ENCODE assay signal across 9 cellular contexts in the genomic region with DNA sequence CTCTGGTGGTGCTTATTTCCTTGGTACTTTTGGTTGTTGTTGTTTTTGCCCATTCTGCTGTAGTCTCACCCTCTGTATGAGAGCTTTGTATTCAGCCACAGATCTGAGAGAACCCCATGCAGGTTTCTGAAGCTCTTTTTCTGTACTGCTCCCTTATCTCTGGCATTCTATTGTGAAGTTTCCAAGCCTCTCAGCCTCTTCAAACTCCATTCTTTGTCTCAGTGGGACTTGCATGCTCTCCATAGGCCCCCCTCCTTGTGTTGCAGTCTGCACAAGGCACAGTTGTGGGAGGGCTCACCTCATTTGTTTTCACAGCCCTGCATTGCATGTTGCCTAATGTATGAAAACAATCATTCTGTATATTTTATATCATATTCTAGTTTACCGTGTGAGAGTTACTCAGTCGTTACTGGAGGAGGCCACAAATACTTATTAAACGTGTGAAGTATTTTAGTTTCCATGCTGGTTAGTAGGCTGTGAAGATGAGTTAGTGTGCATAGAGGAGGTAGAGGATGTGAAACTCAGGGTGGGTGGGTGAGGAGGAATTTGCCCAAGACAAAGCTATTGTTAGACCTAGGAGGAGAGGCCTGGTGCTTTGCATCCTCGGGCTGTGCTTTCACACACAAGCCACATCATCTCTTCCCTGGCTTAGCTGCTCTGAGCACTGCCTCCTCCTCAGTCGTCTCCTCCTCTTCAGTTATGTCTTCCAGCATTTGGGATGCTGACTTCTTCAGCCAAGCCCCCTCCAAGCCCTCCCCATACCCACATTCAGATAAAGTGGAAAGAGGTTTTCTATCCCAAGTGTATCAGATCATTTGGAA. TPM values are rescaled to one million over a fixed set of nuclear protein-coding genes. Genes with fewer than 3 reads are reported as not detected.
A peak's percentile ranks its signal among the peaks of the same experiment; 100 is the strongest.
DNase-seq lines count a peak whose midpoint lies in the region; ATAC-seq and TF ChIP-seq lines count a peak whose summit lies in the region.
"Had no signal": no experiment of that assay in that cellular context is flagged by ENCODE, and none has a peak within 500 bp of the region (broad histone marks: within the 10 kb centered on the region; RNA-seq: fewer than 3 reads in every experiment).

No MANE protein-coding gene starts in this region.

- H3K4me1 Mint-ChIP-seq in T-helper 17 cell, result peaks cover 75% of the 10 kb centered on the region
- peaks cover 35% of the 10 kb centered on the region for H3K4me1 Mint-ChIP-seq in neural progenitor cell
- peaks cover 27% of the 10 kb centered on the region for H3K4me1 Mint-ChIP-seq in nephron progenitor cell

- H3K27ac Mint-ChIP-seq in T-helper 17 cell (peak overlapping the region; percentile 89), neural progenitor cell (peak overlapping the region; percentile 78), nephron progenitor cell (no peak overlapping the region)

- H3K36me3 ChIP-seq in neural progenitor cell (no peaks in the 10 kb centered on the region), left ventricle myocardium inferior (no peaks in the 10 kb centered on the region)

- ATAC-seq in GM19025 (IDR thresholded peaks at IDR 0.05; ENCODE audit: low read depth, unreplicated experiment), result peak; percentile 29
- ATAC-seq in HG02938 (IDR thresholded peaks at IDR 0.05; ENCODE audit: unreplicated experiment), result peak; percentile 28
- ATAC-seq in T-helper 17 cell, result no peak

- H3K27ac ChIP-seq in neural progenitor cell (peak overlapping the region; percentile 84), left ventricle myocardium inferior (replicated peaks) (no peak overlapping the region)

- H3K9me3 ChIP-seq in T-helper 17 cell (ENCODE audit: control insufficient read depth, low read length, poor library complexity, severe bottlenecking) (no peaks in the 10 kb centered on the region), neural progenitor cell (ENCODE audit: low read depth) (no peaks in the 10 kb centered on the region), left ventricle myocardium inferior (replicated peaks) (no peaks in the 10 kb centered on the region)

- H3K9ac ChIP-seq in neural progenitor cell, result no peak overlapping the region

- no peaks in the 10 kb centered on the region for H3K36me3 Mint-ChIP-seq in T-helper 17 cell (ENCODE audit: low read depth)
- H3K36me3 Mint-ChIP-seq in neural progenitor cell, result no peaks in the 10 kb centered on the region
- H3K36me3 Mint-ChIP-seq in nephron progenitor cell (ENCODE audit: low read depth), result no peaks in the 10 kb centered on the region

- intact Hi-C loops in left ventricle myocardium inferior (cut with micrococcal nuclease), result no loop called here

- H3K4me1 ChIP-seq in neural progenitor cell (peaks cover 40% of the 10 kb centered on the region), left ventricle myocardium inferior (peaks cover 8% of the 10 kb centered on the region)

- H3K27me3 Mint-ChIP-seq in T-helper 17 cell (no peaks in the 10 kb centered on the region), neural progenitor cell (ENCODE audit: insufficient read depth, low read depth) (peaks cover 12% of the 10 kb centered on the region), nephron progenitor cell (ENCODE audit: low read depth, poor library complexity) (peaks cover 6% of the 10 kb centered on the region)

- DNase-seq in T-helper 17 cell (no peak), neural progenitor cell (ENCODE audit: low spot score) (peak; percentile 87), NCI-H1694 (lab: John Stamatoyannopoulos, UW) (no peak), hepatic stellate cell (ENCODE audit: low spot score) (no peak), nephron progenitor cell (no peak), left ventricle myocardium inferior (no peak)

- H3K79me2 ChIP-seq in neural progenitor cell (ENCODE audit: low read depth), result no peaks in the 10 kb centered on the region

- peak overlapping the region; percentile 4 for H3K4me3 ChIP-seq in neural progenitor cell
- no peak overlapping the region for H3K4me3 ChIP-seq in left ventricle myocardium inferior

- no peaks in the 10 kb centered on the region for H4K20me1 ChIP-seq in neural progenitor cell (ENCODE audit: low read depth)

- H2AFZ ChIP-seq in neural progenitor cell (replicated peaks), result peak overlapping the region; percentile 26

- H3K9me3 Mint-ChIP-seq in neural progenitor cell (peaks cover 5% of the 10 kb centered on the region), nephron progenitor cell (no peaks in the 10 kb centered on the region)

- H3K4me3 Mint-ChIP-seq in T-helper 17 cell (peak overlapping the region; percentile 76), neural progenitor cell (no peak overlapping the region), nephron progenitor cell (no peak overlapping the region)

- H3K27me3 ChIP-seq in neural progenitor cell (no peaks in the 10 kb centered on the region), left ventricle myocardium inferior (ENCODE audit: low read depth) (no peaks in the 10 kb centered on the region)

- H3K4me2 ChIP-seq in neural progenitor cell, result peak overlapping the region; percentile 61

- TF ChIP-seq CTCF in neural progenitor cell (IDR thresholded peaks at IDR 0.05), result no peak
- no peak for TF ChIP-seq CTCF in nephron progenitor cell (IDR thresholded peaks at IDR 0.05)
- no peak for TF ChIP-seq CTCF in left ventricle myocardium inferior (IDR thresholded peaks at IDR 0.05; ENCODE audit: borderline replicate concordance)

- H3F3A ChIP-seq in neural progenitor cell (ENCODE audit: low read depth), result peaks cover 27% of the 10 kb centered on the region

RNA-seq across cellular contexts. Expression of gene CHI3L2, which starts 7.8 kb away (rescaled TPM):
- total RNA-seq in T-helper 17 cell, result 1 to 10 TPM; 8.1 to 9.1 TPM
- not detected in 2 replicates for total RNA-seq in neural progenitor cell (ENCODE audit: low replicate concordance)
- total RNA-seq in left ventricle myocardium inferior, result 1.1 TPM
- total RNA-seq: epithelial cell of proximal tubule had no signal

RNA-seq across cellular contexts. Expression of gene DENND2D, which starts 19.2 kb away (rescaled TPM):
- total RNA-seq in T-helper 17 cell, result 100 to 1,000 TPM in 1 of 2 donors, 10 to 100 TPM in 1; 62.4 to 126 TPM
- total RNA-seq in neural progenitor cell (ENCODE audit: low replicate concordance), result not detected in 2 replicates
- total RNA-seq in left ventricle myocardium inferior, result 1.8 TPM

Comparison
In these comparisons a context has a peak if more than half of its experiments do, and no peak if none do; other contexts are left out.
1. RNA of gene DENND2D, which starts 19.2 kb away (total RNA-seq): 62.4 to 126 TPM in T-helper 17 cell; 1.8 TPM in left ventricle myocardium inferior (single experiment) and not detected in neural progenitor cell; every median in the first group is over 10 times any median in the second.